In genomic region chr17:59492091-59492451, GRCh38 we compare ENCODE assay signal across 24 cellular contexts.
DNase-seq lines count a peak whose midpoint lies in the region; ATAC-seq, FAIRE-seq and TF ChIP-seq lines count a peak whose summit lies in the region.
"Had no signal": no experiment of that assay in that cellular context is flagged by ENCODE, and none has a peak within 500 bp of the region (broad histone marks: within the 10 kb centered on the region; RNA-seq: fewer than 3 reads in every experiment).

No MANE protein-coding gene starts in this region.

- no peak overlapping the region for H3K27ac ChIP-seq in K562 (ENCODE audit: extremely low read depth, low read depth, low read length)
- H3K27ac ChIP-seq in stomach: no peak overlapping the region
- H3K27ac ChIP-seq: body of pancreas, GM23248, SK-N-MC, spleen, vagina had no signal

- TF ChIP-seq CTCF in K562 (IDR thresholded peaks at IDR 0.05 in 2 of 3, conservative IDR thresholded peaks at IDR 0.05 in 1 of 3; ENCODE audit: insufficient read depth in 2 of 3, low read depth in 1 of 3, low read length in 3 of 3) (no peak), osteocyte (IDR thresholded peaks at IDR 0.05) (no peak), stomach (IDR thresholded peaks at IDR 0.05) (no peak)

- no peak for TF ChIP-seq RAD21 in K562 (CRISPR knock-in tag; conservative IDR thresholded peaks at IDR 0.05 in 1 of 2, IDR thresholded peaks at IDR 0.05 in 1 of 2)

- POLR2A ChIA-PET in K562 (lab: Yijun Ruan, JAX): interaction anchor here (0.7 to 1.0 kb wide), 2 partner anchors 9 to 23 kb away, joined by 4 read pairs; no protein-coding TSS in a partner anchor

- H3K4me3 Mint-ChIP-seq in osteocyte (ENCODE audit: unreplicated experiment): no peak overlapping the region
- H3K4me3 Mint-ChIP-seq: activated T-cell treated with anti-CD3 and anti-CD28 coated beads, Interleukin-2, amount 50 U/mL, for 72 hours; IgD-negative memory B cell; natural killer cell had no signal

- H3K4me1 ChIP-seq in K562 (replicated peaks in 1 of 2; ENCODE audit: control insufficient read depth in 2 of 2, insufficient read depth in 2 of 2, low read length in 2 of 2) (no peaks in the 10 kb centered on the region), stomach (no peaks in the 10 kb centered on the region)
- H3K4me1 ChIP-seq: spleen, vagina had no signal

- H3K36me3 ChIP-seq in K562 (ENCODE audit: control insufficient read depth, insufficient read depth, low read length) (no peaks in the 10 kb centered on the region), stomach (no peaks in the 10 kb centered on the region)
- H3K36me3 ChIP-seq: spleen, vagina had no signal

- WGBS in K562 (ENCODE audit: insufficient coverage, low coverage, missing lambda C conversion rate): 0% methylated on average over 2 of the region's 2 CpGs
- WGBS in stomach, 5 donors: 54 to 71% (median 59%) methylated on average over 2 of the region's 2 CpGs

- H3K4me1 Mint-ChIP-seq in osteocyte (ENCODE audit: unreplicated experiment): peaks cover 7% of the 10 kb centered on the region
- H3K4me1 Mint-ChIP-seq: natural killer cell had no signal

- no peak overlapping the region for H2AFZ ChIP-seq in K562 (ENCODE audit: low read depth, low read length)
- H2AFZ ChIP-seq: GM23248 had no signal

- H3K9ac ChIP-seq in K562 (ENCODE audit: insufficient read depth in 1 of 2, low read depth in 2 of 2, low read length in 2 of 2): no peak overlapping the region
- H3K9ac ChIP-seq: GM23248 had no signal

- no peaks in the 10 kb centered on the region for H4K20me1 ChIP-seq in K562 (replicated peaks; ENCODE audit: control insufficient read depth, insufficient read depth, low read length)

- no peak for FAIRE-seq in K562 (lab: Jason Lieb, UNC)
- FAIRE-seq in GM19239 (lab: Jason Lieb, UNC): no peak
- FAIRE-seq: GM12891 had no signal

- no peak for TF ChIP-seq EP300 in K562 (IDR thresholded peaks at IDR 0.05; ENCODE audit: low read length)
- TF ChIP-seq EP300 in stomach (IDR thresholded peaks at IDR 0.05): no peak

- CTCF ChIA-PET in K562 (lab: Yijun Ruan, JAX; ENCODE audit: low intra/inter-chr PET ratio): interaction anchor here (0.6 kb wide), 1 partner anchor 9 kb away, joined by 4 read pairs; no protein-coding TSS in a partner anchor

- DNase-seq in ELF-1 (ENCODE audit: low read depth, low spot score): peak; percentile 17
- DNase-seq in HT-29 (ENCODE audit: low spot score): peak; percentile 22
- DNase-seq in K562 (ENCODE audit: extremely low read depth in 1 of 4, low spot score in 3 of 4): no peak
- DNase-seq in osteocyte (ENCODE audit: extremely low spot score, unreplicated experiment): peak; percentile 40
- DNase-seq in stomach: no peak
- no peak for DNase-seq in GM19239 (ENCODE audit: insufficient read length, low spot score)
- DNase-seq: activated CD4-positive, alpha-beta T cell treated with anti-CD3 and anti-CD28 coated beads, Interleukin-2, amount 50 U/mL, for 1 hour; activated naive CD4-positive, alpha-beta T cell treated with Interleukin-2 at 50 U/mL for 16 hours; activated T-cell treated with anti-CD3 and anti-CD28 coated beads, Interleukin-2, amount 50 U/mL, for 72 hours; body of pancreas; dorsolateral prefrontal cortex; GM23248; natural killer cell; NCI-H1105 treated with DMSO at 0.1 percent for 48 hours; NCI-H2029; NCI-H748 treated with DMSO at 0.1 percent for 48 hours; retina; spleen had no signal

- no peak overlapping the region for H3K27ac Mint-ChIP-seq in osteocyte (ENCODE audit: unreplicated experiment)
- H3K27ac Mint-ChIP-seq: activated T-cell treated with anti-CD3 and anti-CD28 coated beads, Interleukin-2, amount 50 U/mL, for 72 hours; IgD-negative memory B cell; natural killer cell had no signal

- peaks cover 39% of the 10 kb centered on the region for H3K27me3 Mint-ChIP-seq in osteocyte (ENCODE audit: unreplicated experiment)

- in situ Hi-C loops in K562 (cut with MboI): no loop called here

- H3K36me3 Mint-ChIP-seq in osteocyte (ENCODE audit: unreplicated experiment): no peaks in the 10 kb centered on the region
- H3K36me3 Mint-ChIP-seq: IgD-negative memory B cell, natural killer cell had no signal

- ATAC-seq in K562 (no peak), HG03135 (IDR thresholded peaks at IDR 0.05; ENCODE audit: unreplicated experiment) (no peak), GM18870 (IDR thresholded peaks at IDR 0.05; ENCODE audit: unreplicated experiment) (no peak)
- ATAC-seq: activated T-cell treated with anti-CD3 and anti-CD28 coated beads, Interleukin-2, amount 50 U/mL, for 72 hours; body of pancreas; natural killer cell had no signal

- no peak overlapping the region for H3K4me2 ChIP-seq in K562 (ENCODE audit: insufficient read depth, low read length)

- H3K27me3 ChIP-seq in K562 (ENCODE audit: control insufficient read depth in 2 of 2, insufficient read depth in 2 of 2, low read length in 2 of 2) (peaks cover 20 to 32% of the 10 kb centered on the region in 2 experiments), stomach (no peaks in the 10 kb centered on the region)
- H3K27me3 ChIP-seq: body of pancreas, dorsolateral prefrontal cortex, spleen, vagina had no signal

- no peaks in the 10 kb centered on the region for H3K9me1 ChIP-seq in K562 (ENCODE audit: control insufficient read depth, insufficient read depth, low read length)

- BruUV-seq in K562 (replicated peaks; lab: Mats Ljungman, UMichigan): no TSS peak

- no peaks in the 10 kb centered on the region for H3K79me2 ChIP-seq in K562 (ENCODE audit: control insufficient read depth, insufficient read depth, low read length)

- TF ChIP-seq POLR2A in K562 (conservative IDR thresholded peaks at IDR 0.05) (no peak), stomach (IDR thresholded peaks at IDR 0.05) (no peak)

- H3K4me3 ChIP-seq in K562 (no peak overlapping the region), stomach (no peak overlapping the region)
- H3K4me3 ChIP-seq: body of pancreas, dorsolateral prefrontal cortex, GM23248, SK-N-MC, spleen, vagina had no signal

- intact Hi-C loops in K562 (cut with micrococcal nuclease) (no loop called here), stomach (cut with DNase I; ENCODE audit: low total_unique reads) (no loop called here)

- H3K9me3 ChIP-seq in K562 (replicated peaks; ENCODE audit: control insufficient read depth, insufficient read depth, low read depth, low read length): no peaks in the 10 kb centered on the region
- no peaks in the 10 kb centered on the region for H3K9me3 ChIP-seq in stomach
- H3K9me3 ChIP-seq: body of pancreas, spleen, vagina had no signal

- H3K9me3 Mint-ChIP-seq in osteocyte (ENCODE audit: unreplicated experiment): no peaks in the 10 kb centered on the region
- H3K9me3 Mint-ChIP-seq: activated T-cell treated with anti-CD3 and anti-CD28 coated beads, Interleukin-2, amount 50 U/mL, for 72 hours; natural killer cell had no signal

TF ChIP-seq in K562, 482 proteins besides CTCF, POLR2A, EP300 and RAD21:
- no peak for TF ChIP-seq CBX1 (IDR thresholded peaks at IDR 0.05; ENCODE audit: low read depth)
- TF ChIP-seq, protein P1, sequence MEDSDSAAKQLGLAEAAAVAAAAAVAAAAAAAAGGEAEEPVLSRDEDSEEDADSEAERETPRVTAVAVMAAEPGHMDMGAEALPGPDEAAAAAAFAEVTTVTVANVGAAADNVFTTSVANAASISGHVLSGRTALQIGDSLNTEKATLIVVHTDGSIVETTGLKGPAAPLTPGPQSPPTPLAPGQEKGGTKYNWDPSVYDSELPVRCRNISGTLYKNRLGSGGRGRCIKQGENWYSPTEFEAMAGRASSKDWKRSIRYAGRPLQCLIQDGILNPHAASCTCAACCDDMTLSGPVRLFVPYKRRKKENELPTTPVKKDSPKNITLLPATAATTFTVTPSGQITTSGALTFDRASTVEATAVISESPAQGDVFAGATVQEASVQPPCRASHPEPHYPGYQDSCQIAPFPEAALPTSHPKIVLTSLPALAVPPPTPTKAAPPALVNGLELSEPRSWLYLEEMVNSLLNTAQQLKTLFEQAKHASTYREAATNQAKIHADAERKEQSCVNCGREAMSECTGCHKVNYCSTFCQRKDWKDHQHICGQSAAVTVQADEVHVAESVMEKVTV (CRISPR knock-in tag; IDR thresholded peaks at IDR 0.05): no peak
- no peak for TF ChIP-seq MCM3 (IDR thresholded peaks at IDR 0.05)
- TF ChIP-seq ZBTB12 (CRISPR knock-in tag; IDR thresholded peaks at IDR 0.05): no peak
- no peak for TF ChIP-seq ZNF140 (CRISPR knock-in tag; IDR thresholded peaks at IDR 0.05)
- peak; percentile 18; the same call in 1 of the 2 replicates for TF ChIP-seq CBFA2T3 (IDR thresholded peaks at IDR 0.05)
- TF ChIP-seq SNRNP70 (optimal IDR thresholded peaks at IDR 0.05; ENCODE audit: low read depth, low read length): no peak

Comparison
In these comparisons a context has a peak if more than half of its experiments do, and no peak if none do; other contexts are left out.
1. DNase-seq: peak in ELF-1 (single experiment), HT-29 (single experiment) and osteocyte (single experiment); none in K562 (0 of 4), stomach (single experiment) and GM19239 (single experiment).